2 cellular contexts compared by ENCODE assay signal in genomic region chr14:77144412-77145115, GRCh38.
TF ChIP-seq lines count a peak whose summit lies in the region.

No MANE protein-coding gene starts in this region.

TF ChIP-seq in HEK293, 187 proteins besides CTCF, POLR2A, EP300 and RAD21:
- no peak for TF ChIP-seq ZNF26 (tag by site-specific recombination; IDR thresholded peaks at IDR 0.05)
- TF ChIP-seq INSM2 (tag by site-specific recombination; IDR thresholded peaks at IDR 0.05) = 0 out of 2 replicates have a peak, but pooled peaks have one; percentile 14
- TF ChIP-seq REST (tag by site-specific recombination; IDR thresholded peaks at IDR 0.05) = peak; percentile 42; the same call in 1 of the 2 replicates
TF ChIP-seq in HEK293: peak in this region for 2.

TF ChIP-seq in K562, 482 proteins besides CTCF, POLR2A, EP300 and RAD21:
- TF ChIP-seq ZNF583 (CRISPR knock-in tag; IDR thresholded peaks at IDR 0.05) (no peak), CAMTA2 (CRISPR knock-in tag; conservative IDR thresholded peaks at IDR 0.05) (no peak), CBFA2T3 (IDR thresholded peaks at IDR 0.05) (peak; percentile 50), PBX2 (CRISPR knock-in tag; IDR thresholded peaks at IDR 0.05; ENCODE audit: low read depth) (no peak), PBX2 (tag; conservative IDR thresholded peaks at IDR 0.05; ENCODE audit: low read depth) (peak; percentile 56), SMARCB1 (IDR thresholded peaks at IDR 0.05; ENCODE audit: insufficient read length, low read depth) (no peak), MEIS2 (IDR thresholded peaks at IDR 0.05; ENCODE audit: partially characterized antibody) (peak; percentile 54), SREBF1 (IDR thresholded peaks at IDR 0.05; ENCODE audit: borderline replicate concordance, low read depth, low read length) (no peak), ATF6 (CRISPR knock-in tag; IDR thresholded peaks at IDR 0.05) (no peak), HNRNPLL (IDR thresholded peaks at IDR 0.05; ENCODE audit: low read depth, low read length, poor library complexity, severe bottlenecking) (no peak), FOXP4 (CRISPR knock-in tag; IDR thresholded peaks at IDR 0.05; ENCODE audit: borderline replicate concordance) (no peak), PKNOX1 (IDR thresholded peaks at IDR 0.05) (peak; percentile 42)
